16 cellular contexts compared by ENCODE assay signal in genomic region chr19:4386038-4386782, GRCh38. TPM values are rescaled to one million over a fixed set of nuclear protein-coding genes. Genes with fewer than 3 reads are reported as not detected.
DNase-seq lines count a peak whose midpoint lies in the region; TF ChIP-seq lines count a peak whose summit lies in the region.
"Had no signal": no experiment of that assay in that cellular context is flagged by ENCODE, and none has a peak within 500 bp of the region (broad histone marks: within the 10 kb centered on the region; RNA-seq: fewer than 3 reads in every experiment).

No MANE protein-coding gene starts in this region.

- H3K27ac ChIP-seq in effector memory CD4-positive, alpha-beta T cell (ENCODE audit: insufficient read depth, low read length, poor library complexity, severe bottlenecking): no peak overlapping the region
- H3K27ac ChIP-seq: right atrium auricular region, SJCRH30 had no signal

- peak overlapping the region; percentile 90 for H3K27ac Mint-ChIP-seq in chondrocyte (ENCODE audit: unreplicated experiment)
- H3K27ac Mint-ChIP-seq in progenitor cell of endocrine pancreas: no peak overlapping the region
- no peak overlapping the region for H3K27ac Mint-ChIP-seq in immature natural killer cell
- H3K27ac Mint-ChIP-seq: activated naive CD8-positive, alpha-beta T cell; stimulated activated naive CD8-positive, alpha-beta T cell treated with anti-CD3 and anti-CD28 coated beads, Interleukin-15, Interleukin-2, amounts not matched to agents 100 ng/mL and 50 ng/mL, for 24 hours had no signal

- H3K4me1 Mint-ChIP-seq in chondrocyte (ENCODE audit: low read depth) (peaks cover 72% of the 10 kb centered on the region), progenitor cell of endocrine pancreas (ENCODE audit: low read depth) (peaks cover 16% of the 10 kb centered on the region), immature natural killer cell (peaks cover 28 to 39% of the 10 kb centered on the region in 2 donors)

- peaks cover 6% of the 10 kb centered on the region for H3K4me1 ChIP-seq in effector memory CD4-positive, alpha-beta T cell (ENCODE audit: control insufficient read depth, insufficient read depth, low read length, poor library complexity, severe bottlenecking)

- H3K9me3 Mint-ChIP-seq in chondrocyte (ENCODE audit: low read depth) (no peaks in the 10 kb centered on the region), progenitor cell of endocrine pancreas (ENCODE audit: low read depth) (no peaks in the 10 kb centered on the region), immature natural killer cell (no peaks in the 10 kb centered on the region)
- H3K9me3 Mint-ChIP-seq: effector memory CD8-positive, alpha-beta T cell; stimulated activated naive CD8-positive, alpha-beta T cell treated with anti-CD3 and anti-CD28 coated beads, Interleukin-15, Interleukin-2, amounts not matched to agents 100 ng/mL and 50 ng/mL, for 24 hours had no signal

- DNase-seq in RPMI7951 (ENCODE audit: low read depth): peak; percentile 42
- DNase-seq in chondrocyte (ENCODE audit: low spot score): no peak
- DNase-seq in medulla oblongata (ENCODE audit: extremely low spot score): peak; percentile 90
- DNase-seq in superior temporal gyrus (ENCODE audit: extremely low spot score): peak; percentile 79
- DNase-seq in effector memory CD4-positive, alpha-beta T cell: no peak
- no peak for DNase-seq in progenitor cell of endocrine pancreas (ENCODE audit: low spot score, unreplicated experiment)
- DNase-seq in immature natural killer cell: no peak
- DNase-seq: Calu3; effector memory CD8-positive, alpha-beta T cell; NCI-H1694; NCI-H774 had no signal

- peaks cover 23% of the 10 kb centered on the region for H3K36me3 ChIP-seq in effector memory CD4-positive, alpha-beta T cell (ENCODE audit: control insufficient read depth, insufficient read depth, low read length)
- H3K36me3 ChIP-seq: right atrium auricular region had no signal

- H3K27me3 Mint-ChIP-seq in chondrocyte (ENCODE audit: low read depth): no peaks in the 10 kb centered on the region
- no peaks in the 10 kb centered on the region for H3K27me3 Mint-ChIP-seq in progenitor cell of endocrine pancreas
- no peaks in the 10 kb centered on the region for H3K27me3 Mint-ChIP-seq in immature natural killer cell (ENCODE audit: low read depth in 3 of 3)
- H3K27me3 Mint-ChIP-seq: activated naive CD8-positive, alpha-beta T cell; effector memory CD8-positive, alpha-beta T cell; stimulated activated naive CD8-positive, alpha-beta T cell treated with anti-CD3 and anti-CD28 coated beads, Interleukin-15, Interleukin-2, amounts not matched to agents 100 ng/mL and 50 ng/mL, for 24 hours had no signal

- H3K9me3 ChIP-seq in effector memory CD4-positive, alpha-beta T cell (ENCODE audit: control insufficient read depth, low read length): no peaks in the 10 kb centered on the region
- H3K9me3 ChIP-seq: right atrium auricular region, SJCRH30 had no signal

- H3K4me3 Mint-ChIP-seq in chondrocyte (ENCODE audit: unreplicated experiment) (no peak overlapping the region), progenitor cell of endocrine pancreas (ENCODE audit: low read depth) (no peak overlapping the region), immature natural killer cell (no peak overlapping the region)
- H3K4me3 Mint-ChIP-seq: activated naive CD8-positive, alpha-beta T cell; effector memory CD8-positive, alpha-beta T cell; stimulated activated naive CD8-positive, alpha-beta T cell treated with anti-CD3 and anti-CD28 coated beads, Interleukin-15, Interleukin-2, amounts not matched to agents 100 ng/mL and 50 ng/mL, for 24 hours had no signal

- H3K36me3 Mint-ChIP-seq in chondrocyte (ENCODE audit: low read depth) (peaks cover 2% of the 10 kb centered on the region), progenitor cell of endocrine pancreas (ENCODE audit: insufficient read depth) (no peaks in the 10 kb centered on the region), immature natural killer cell (no peaks in the 10 kb centered on the region)
- H3K36me3 Mint-ChIP-seq: activated naive CD8-positive, alpha-beta T cell had no signal

- TF ChIP-seq CTCF in chondrocyte (IDR thresholded peaks at IDR 0.05) (peak; percentile 68), progenitor cell of endocrine pancreas (IDR thresholded peaks at IDR 0.05; ENCODE audit: unreplicated experiment) (no peak)

- H3K4me3 ChIP-seq in effector memory CD4-positive, alpha-beta T cell (ENCODE audit: insufficient read depth, low read depth, low read length, poor library complexity, severe bottlenecking): no peak overlapping the region
- H3K4me3 ChIP-seq: lung, right atrium auricular region, SJCRH30 had no signal

- H3K27me3 ChIP-seq in effector memory CD4-positive, alpha-beta T cell (replicated peaks; ENCODE audit: control insufficient read depth, insufficient read depth, low read length, poor library complexity, severe bottlenecking): no peaks in the 10 kb centered on the region
- H3K27me3 ChIP-seq: right atrium auricular region, SJCRH30 had no signal

RNA-seq across cellular contexts. Expression of gene SH3GL1, which starts 14.1 kb away (rescaled TPM):
- 83.2 and 84.3 TPM in 2 replicates for total RNA-seq in RPMI7951 (2014; rRNA removed; shearing (Covaris generic))
- 96.3 to 103 TPM (median 96.6 TPM) in 3 replicates for total RNA-seq in chondrocyte
- total RNA-seq in progenitor cell of endocrine pancreas: 55.6 and 61.6 TPM in 2 replicates
- 10 to 100 TPM; 13.8 to 24.6 (median 18.4) TPM for polyA plus RNA-seq in immature natural killer cell

RNA-seq across cellular contexts. Expression of gene CHAF1A, which starts 16.2 kb away (rescaled TPM):
- total RNA-seq in RPMI7951 (2014; rRNA removed; shearing (Covaris generic)): 12.9 and 16.8 TPM in 2 replicates
- total RNA-seq in chondrocyte (6.6 to 20.5 TPM (median 7.1 TPM) in 3 replicates), progenitor cell of endocrine pancreas (41.8 and 48.2 TPM in 2 replicates)
- 1 to 10 TPM; 1.5 to 8.5 (median 2.9) TPM for polyA plus RNA-seq in immature natural killer cell

RNA-seq across cellular contexts. Expression of gene MPND, which starts 42.8 kb away (rescaled TPM):
- total RNA-seq in RPMI7951 (2014; rRNA removed; shearing (Covaris generic)): 4.0 and 4.8 TPM in 2 replicates
- total RNA-seq in chondrocyte (13.6 to 14.9 TPM (median 14.1 TPM) in 3 replicates), progenitor cell of endocrine pancreas (62.2 and 64.2 TPM in 2 replicates)
- polyA plus RNA-seq in immature natural killer cell: 10 to 100 TPM in 2 of 3 donors, 1 to 10 TPM in 1; 9.0 to 13.4 (median 11.3) TPM

RNA-seq across cellular contexts. Expression of gene STAP2, which starts 47.6 kb away (rescaled TPM):
- 30.2 and 38.4 TPM in 2 replicates for total RNA-seq in RPMI7951 (2014; rRNA removed; shearing (Covaris generic))
- total RNA-seq in chondrocyte (0.85 to 2.0 TPM (median 1.0 TPM) in 3 replicates), progenitor cell of endocrine pancreas (35.6 and 41.0 TPM in 2 replicates)
- 1 to 10 TPM in 1 of 3 donors, under 1 TPM in 1, not detected in 1; 0.89 to 4.2 TPM for polyA plus RNA-seq in immature natural killer cell

Comparison
In these comparisons a context has a peak if more than half of its experiments do, and no peak if none do; other contexts are left out.
1. DNase-seq: peak in RPMI7951 (single experiment), medulla oblongata (single experiment) and superior temporal gyrus (single experiment); none in chondrocyte (single experiment), effector memory CD4-positive, alpha-beta T cell (0 of 3), progenitor cell of endocrine pancreas (single experiment) and immature natural killer cell (0 of 3).